In the genomic region with DNA sequence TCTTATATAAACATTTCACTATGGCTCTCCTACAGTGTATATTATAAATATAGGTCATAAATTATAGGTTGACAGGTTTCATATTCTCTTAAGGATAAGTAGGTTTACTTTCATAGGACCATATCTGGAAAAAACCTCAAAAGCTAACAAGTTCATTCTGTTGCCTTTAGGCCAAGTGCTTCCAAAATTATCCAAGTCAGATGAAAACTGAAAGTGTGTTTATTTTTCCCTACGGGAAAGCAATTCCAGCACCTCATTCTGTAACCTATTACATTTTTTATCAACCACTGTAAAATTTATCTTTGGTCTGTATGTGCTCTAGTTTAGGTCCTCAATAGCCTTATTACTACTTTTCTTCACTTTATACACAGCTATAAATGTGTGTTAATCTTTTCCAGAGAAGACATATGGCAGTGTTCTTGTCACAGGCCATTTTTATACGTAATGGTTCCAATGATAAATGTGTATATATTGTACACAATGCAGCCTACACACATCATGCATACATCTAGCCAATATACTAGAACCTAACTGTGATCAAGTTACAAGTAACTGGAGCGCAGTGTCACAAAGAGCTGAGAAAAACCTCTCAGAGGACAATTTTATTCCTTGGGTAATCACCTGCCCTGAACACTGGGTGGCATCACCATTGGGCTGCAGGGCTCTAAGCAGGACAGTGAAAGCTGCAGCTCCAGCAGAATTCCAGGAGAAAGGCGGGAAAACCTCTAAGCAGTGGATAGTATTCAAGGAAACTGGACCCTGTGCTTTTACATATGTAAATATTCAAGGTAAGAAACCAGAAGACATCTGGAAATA, we compare ENCODE assay signal across 13 cellular contexts.
DNase-seq lines count a peak whose midpoint lies in the region; ATAC-seq and TF ChIP-seq lines count a peak whose summit lies in the region.
"Had no signal": no experiment of that assay in that cellular context is flagged by ENCODE, and none has a peak within 500 bp of the region (broad histone marks: within the 10 kb centered on the region; RNA-seq: fewer than 3 reads in every experiment).

No MANE protein-coding gene starts in this region.

- H3K9me1 ChIP-seq in IMR-90 (ENCODE audit: insufficient read depth, low read length) = no peaks in the 10 kb centered on the region

- no peaks in the 10 kb centered on the region for H3K4me1 ChIP-seq in IMR-90 (ENCODE audit: control insufficient read depth, insufficient read depth, low read length)

- no peak overlapping the region for H3K27ac ChIP-seq in IMR-90 (ENCODE audit: insufficient read depth, low read length)
- H3K27ac ChIP-seq: dorsolateral prefrontal cortex, RWPE1 had no signal

- no peaks in the 10 kb centered on the region for H4K20me1 ChIP-seq in IMR-90 (ENCODE audit: insufficient read depth, low read length)

- no peak overlapping the region for H3K4me2 ChIP-seq in IMR-90 (ENCODE audit: low read depth, low read length)

- WGBS in IMR-90 (ENCODE audit: extremely low coverage in 2 of 2, insufficient read length in 1 of 2), 2 experiments = 33% methylated on average over 1 of the region's 4 CpGs; no CpG with 5 or more reads in 1 of the 2 experiments

- no peaks in the 10 kb centered on the region for H3K79me1 ChIP-seq in IMR-90 (ENCODE audit: low read depth in 1 of 2, low read length in 2 of 2)

- DNase-seq in EH (ENCODE audit: low read depth) = peak; percentile 6
- no peak for DNase-seq in IMR-90
- no peak for DNase-seq in astrocyte of the cerebellum (ENCODE audit: low read depth)
- peak; percentile 67 for DNase-seq in left kidney (ENCODE audit: low read depth, low spot score)
- DNase-seq: dorsolateral prefrontal cortex; NCI-H1436; stimulated activated CD4-positive, alpha-beta T cell treated with anti-CD3 and anti-CD28 coated beads, Interleukin-2, amount 100 ng/mL, for 24 hours; stimulated activated naive CD4-positive, alpha-beta T cell had no signal

- TF ChIP-seq RAD21 in IMR-90 (IDR thresholded peaks at IDR 0.05; ENCODE audit: low read length) = no peak

- H3K4ac ChIP-seq in IMR-90 (ENCODE audit: low read depth, low read length) = no peak overlapping the region

- POLR2A ChIA-PET in IMR-90 (lab: Charles Lee; ENCODE audit: unreplicated experiment) = no interaction called here

- H2BK20ac ChIP-seq in IMR-90 (ENCODE audit: low read depth, low read length) = no peak overlapping the region

- in situ Hi-C loops in IMR-90 (cut with MboI; ENCODE audit: low sequenced_read_pairs) (no loop called here), astrocyte of the cerebellum (cut with HindIII; ENCODE audit: low sequenced_read_pairs) (no loop called here)

- TF ChIP-seq CTCF in IMR-90 (conservative IDR thresholded peaks at IDR 0.05; ENCODE audit: low read depth, low read length) (no peak), astrocyte of the cerebellum (IDR thresholded peaks at IDR 0.05; ENCODE audit: low read depth, low read length, missing control alignments) (peak; percentile 12)

- H2AFZ ChIP-seq in IMR-90 (replicated peaks; ENCODE audit: low read length, poor library complexity) = no peak overlapping the region

- no peak overlapping the region for H2BK120ac ChIP-seq in IMR-90 (ENCODE audit: low read depth, low read length)

- H4K5ac ChIP-seq in IMR-90 (ENCODE audit: low read depth, low read length) = no peak overlapping the region

- H3K56ac ChIP-seq in IMR-90 (ENCODE audit: extremely low read depth, insufficient read depth, low read length) = no peak overlapping the region

- no peak overlapping the region for H3K18ac ChIP-seq in IMR-90 (ENCODE audit: low read depth, low read length)

- no peak overlapping the region for H2AK5ac ChIP-seq in IMR-90 (ENCODE audit: low read depth, low read length)

- ATAC-seq in IMR-90 (ENCODE audit: low read depth) (peak; percentile 35; the same call in 1 of the 2 replicates), GM19452 (IDR thresholded peaks at IDR 0.05; ENCODE audit: unreplicated experiment) (no peak), GM21367 (IDR thresholded peaks at IDR 0.05; ENCODE audit: unreplicated experiment) (no peak), GM18870 (IDR thresholded peaks at IDR 0.05; ENCODE audit: unreplicated experiment) (no peak), GM21423 (IDR thresholded peaks at IDR 0.05; ENCODE audit: unreplicated experiment) (no peak)

- H3K9ac ChIP-seq in IMR-90 (ENCODE audit: low read depth, low read length) = no peak overlapping the region

- H4K8ac ChIP-seq in IMR-90 (ENCODE audit: low read depth in 2 of 2, low read length in 2 of 2) = no peak overlapping the region

- H2BK5ac ChIP-seq in IMR-90 (ENCODE audit: low read depth, low read length, poor library complexity, severe bottlenecking) = no peak overlapping the region

- H4K91ac ChIP-seq in IMR-90 (ENCODE audit: insufficient read depth, low read depth, low read length) = no peak overlapping the region

- no peaks in the 10 kb centered on the region for H3K36me3 ChIP-seq in IMR-90 (ENCODE audit: control insufficient read depth, insufficient read depth, low read length)

- TF ChIP-seq POLR2A in IMR-90 (IDR thresholded peaks at IDR 0.05; ENCODE audit: low read depth, low read length) = no peak

- dilution Hi-C loops in IMR-90 (cut with HindIII; ENCODE audit: low sequenced_read_pairs, unreplicated experiment) = no loop called here

- no peak overlapping the region for H3K14ac ChIP-seq in IMR-90 (replicated peaks; ENCODE audit: low read depth, low read length)

- CTCF ChIA-PET in IMR-90 (lab: Yijun Ruan, JAX) = no interaction called here

- no peaks in the 10 kb centered on the region for H3K9me3 ChIP-seq in IMR-90 (ENCODE audit: control insufficient read depth, insufficient read depth, low read length)

- no peak overlapping the region for H2AK9ac ChIP-seq in IMR-90 (replicated peaks; ENCODE audit: low read depth, low read length, poor library complexity)

- BruUV-seq in IMR-90 (replicated peaks; lab: Mats Ljungman, UMichigan) = no TSS peak

- intact Hi-C loops in IMR-90 (cut with micrococcal nuclease) = no loop called here

- no peak overlapping the region for H2BK15ac ChIP-seq in IMR-90 (ENCODE audit: low read depth, low read length)

- H3K4me3 ChIP-seq in IMR-90 (ENCODE audit: insufficient read depth, low read depth, low read length) (no peak overlapping the region), astrocyte of the cerebellum (ENCODE audit: low read depth, low read length) (no peak overlapping the region)
- H3K4me3 ChIP-seq: dorsolateral prefrontal cortex had no signal

- no peak overlapping the region for H3K23ac ChIP-seq in IMR-90 (ENCODE audit: low read depth, low read length)

- H3K27me3 ChIP-seq in IMR-90 (ENCODE audit: control insufficient read depth, insufficient read depth, low read length) = no peaks in the 10 kb centered on the region
- H3K27me3 ChIP-seq: dorsolateral prefrontal cortex had no signal

TF ChIP-seq in IMR-90, 13 proteins besides CTCF, POLR2A, EP300 and RAD21:
- TF ChIP-seq BHLHE40 (IDR thresholded peaks at IDR 0.05; ENCODE audit: low read depth, low read length) (no peak), CHD1 (IDR thresholded peaks at IDR 0.05; ENCODE audit: low read depth, low read length) (no peak), CEBPB (IDR thresholded peaks at IDR 0.05; ENCODE audit: low read depth, low read length) (no peak), MAFK (IDR thresholded peaks at IDR 0.05; ENCODE audit: low read depth, low read length) (no peak), MXI1 (IDR thresholded peaks at IDR 0.05; ENCODE audit: borderline replicate concordance, low read depth, low read length) (no peak), RCOR1 (IDR thresholded peaks at IDR 0.05; ENCODE audit: insufficient replicate concordance, low read length) (no peak), MAZ (IDR thresholded peaks at IDR 0.05; ENCODE audit: borderline replicate concordance, low read depth, low read length) (no peak), NFE2L2 (IDR thresholded peaks at IDR 0.05; ENCODE audit: low read depth, low read length) (no peak), RFX5 (IDR thresholded peaks at IDR 0.05; ENCODE audit: low read depth, low read length) (no peak), SMC3 (IDR thresholded peaks at IDR 0.05; ENCODE audit: low read depth, low read length) (no peak)
- TF ChIP-seq, protein P1, sequence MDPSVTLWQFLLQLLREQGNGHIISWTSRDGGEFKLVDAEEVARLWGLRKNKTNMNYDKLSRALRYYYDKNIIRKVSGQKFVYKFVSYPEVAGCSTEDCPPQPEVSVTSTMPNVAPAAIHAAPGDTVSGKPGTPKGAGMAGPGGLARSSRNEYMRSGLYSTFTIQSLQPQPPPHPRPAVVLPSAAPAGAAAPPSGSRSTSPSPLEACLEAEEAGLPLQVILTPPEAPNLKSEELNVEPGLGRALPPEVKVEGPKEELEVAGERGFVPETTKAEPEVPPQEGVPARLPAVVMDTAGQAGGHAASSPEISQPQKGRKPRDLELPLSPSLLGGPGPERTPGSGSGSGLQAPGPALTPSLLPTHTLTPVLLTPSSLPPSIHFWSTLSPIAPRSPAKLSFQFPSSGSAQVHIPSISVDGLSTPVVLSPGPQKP (IDR thresholded peaks at IDR 0.05; ENCODE audit: borderline replicate concordance, low read depth, low read length) = no peak
- TF ChIP-seq, protein P2, sequence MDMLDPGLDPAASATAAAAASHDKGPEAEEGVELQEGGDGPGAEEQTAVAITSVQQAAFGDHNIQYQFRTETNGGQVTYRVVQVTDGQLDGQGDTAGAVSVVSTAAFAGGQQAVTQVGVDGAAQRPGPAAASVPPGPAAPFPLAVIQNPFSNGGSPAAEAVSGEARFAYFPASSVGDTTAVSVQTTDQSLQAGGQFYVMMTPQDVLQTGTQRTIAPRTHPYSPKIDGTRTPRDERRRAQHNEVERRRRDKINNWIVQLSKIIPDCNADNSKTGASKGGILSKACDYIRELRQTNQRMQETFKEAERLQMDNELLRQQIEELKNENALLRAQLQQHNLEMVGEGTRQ (IDR thresholded peaks at IDR 0.05; ENCODE audit: low read depth, low read length) = no peak

Comparison
In these comparisons a context has a peak if more than half of its experiments do, and no peak if none do; other contexts are left out.
1. DNase-seq: peak in EH (single experiment) and left kidney (single experiment); none in IMR-90 (single experiment) and astrocyte of the cerebellum (single experiment).